1 cellular context compared by ENCODE assay signal in the genomic region with DNA sequence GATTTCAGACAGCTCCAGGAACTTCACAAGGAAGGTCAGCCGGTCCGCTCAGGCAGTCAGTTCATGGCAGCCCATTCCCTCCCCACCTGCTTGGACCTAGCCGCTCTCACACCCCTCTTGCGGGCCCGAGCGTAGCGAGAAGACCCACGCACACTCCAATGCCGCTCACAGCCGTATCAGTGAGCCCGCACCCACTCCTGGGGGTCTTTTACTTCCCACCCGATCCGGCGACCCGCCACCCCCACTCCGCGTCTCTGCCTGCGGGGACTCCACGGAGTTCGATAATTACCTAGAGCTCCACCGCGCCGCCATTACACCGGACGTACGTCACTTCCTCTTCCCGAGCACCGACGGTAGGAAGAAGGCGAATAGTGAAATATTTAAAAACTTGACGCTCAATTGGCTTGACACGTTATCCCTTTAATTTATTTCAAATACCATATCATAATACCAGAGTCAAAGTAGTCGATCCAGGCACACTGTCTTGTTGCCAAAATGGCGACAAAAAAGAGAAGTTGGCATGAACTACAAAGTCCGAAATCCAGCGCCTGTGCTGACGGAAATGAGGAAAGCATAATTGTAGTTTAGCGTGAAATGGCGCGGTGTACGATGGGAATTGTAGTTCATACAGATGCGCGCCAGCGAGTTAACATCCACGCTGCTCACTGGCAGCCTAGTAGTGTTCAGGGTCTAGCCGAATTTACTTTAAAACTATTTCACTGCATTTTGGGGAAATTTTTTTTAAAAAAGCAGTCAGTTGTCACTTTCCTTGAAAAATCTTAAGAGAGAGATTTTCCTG.
TF ChIP-seq lines count a peak whose summit lies in the region.

A gene (minus strand): TSS at position 517 of the 799 bp plus-strand sequence. CDS start 13,956 bp downstream, outside the sequence.

TF ChIP-seq in K562, 482 proteins besides CTCF, POLR2A, EP300 and RAD21 (continued from another document and continues in another):
- TF ChIP-seq, protein P1, sequence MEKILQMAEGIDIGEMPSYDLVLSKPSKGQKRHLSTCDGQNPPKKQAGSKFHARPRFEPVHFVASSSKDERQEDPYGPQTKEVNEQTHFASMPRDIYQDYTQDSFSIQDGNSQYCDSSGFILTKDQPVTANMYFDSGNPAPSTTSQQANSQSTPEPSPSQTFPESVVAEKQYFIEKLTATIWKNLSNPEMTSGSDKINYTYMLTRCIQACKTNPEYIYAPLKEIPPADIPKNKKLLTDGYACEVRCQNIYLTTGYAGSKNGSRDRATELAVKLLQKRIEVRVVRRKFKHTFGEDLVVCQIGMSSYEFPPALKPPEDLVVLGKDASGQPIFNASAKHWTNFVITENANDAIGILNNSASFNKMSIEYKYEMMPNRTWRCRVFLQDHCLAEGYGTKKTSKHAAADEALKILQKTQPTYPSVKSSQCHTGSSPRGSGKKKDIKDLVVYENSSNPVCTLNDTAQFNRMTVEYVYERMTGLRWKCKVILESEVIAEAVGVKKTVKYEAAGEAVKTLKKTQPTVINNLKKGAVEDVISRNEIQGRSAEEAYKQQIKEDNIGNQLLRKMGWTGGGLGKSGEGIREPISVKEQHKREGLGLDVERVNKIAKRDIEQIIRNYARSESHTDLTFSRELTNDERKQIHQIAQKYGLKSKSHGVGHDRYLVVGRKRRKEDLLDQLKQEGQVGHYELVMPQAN (IDR thresholded peaks at IDR 0.05; ENCODE audit: borderline replicate concordance) = peak; percentile 78
- TF ChIP-seq, protein P2, sequence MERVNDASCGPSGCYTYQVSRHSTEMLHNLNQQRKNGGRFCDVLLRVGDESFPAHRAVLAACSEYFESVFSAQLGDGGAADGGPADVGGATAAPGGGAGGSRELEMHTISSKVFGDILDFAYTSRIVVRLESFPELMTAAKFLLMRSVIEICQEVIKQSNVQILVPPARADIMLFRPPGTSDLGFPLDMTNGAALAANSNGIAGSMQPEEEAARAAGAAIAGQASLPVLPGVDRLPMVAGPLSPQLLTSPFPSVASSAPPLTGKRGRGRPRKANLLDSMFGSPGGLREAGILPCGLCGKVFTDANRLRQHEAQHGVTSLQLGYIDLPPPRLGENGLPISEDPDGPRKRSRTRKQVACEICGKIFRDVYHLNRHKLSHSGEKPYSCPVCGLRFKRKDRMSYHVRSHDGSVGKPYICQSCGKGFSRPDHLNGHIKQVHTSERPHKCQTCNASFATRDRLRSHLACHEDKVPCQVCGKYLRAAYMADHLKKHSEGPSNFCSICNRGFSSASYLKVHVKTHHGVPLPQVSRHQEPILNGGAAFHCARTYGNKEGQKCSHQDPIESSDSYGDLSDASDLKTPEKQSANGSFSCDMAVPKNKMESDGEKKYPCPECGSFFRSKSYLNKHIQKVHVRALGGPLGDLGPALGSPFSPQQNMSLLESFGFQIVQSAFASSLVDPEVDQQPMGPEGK (CRISPR knock-in tag; IDR thresholded peaks at IDR 0.05; ENCODE audit: borderline replicate concordance) = no peak
- TF ChIP-seq POLR2H (tag; IDR thresholded peaks at IDR 0.05; ENCODE audit: low read depth) = peak; percentile 88
- TF ChIP-seq SOX6 (IDR thresholded peaks at IDR 0.05) = no peak
- peak; percentile 62 for TF ChIP-seq SMARCA4 (IDR thresholded peaks at IDR 0.05)
- TF ChIP-seq JUND (IDR thresholded peaks at IDR 0.05; ENCODE audit: borderline replicate concordance, low read depth, low read length) = peak; percentile 23; the same call in 1 of the 2 replicates
- TF ChIP-seq JUND (tag; IDR thresholded peaks at IDR 0.05; ENCODE audit: borderline replicate concordance, low read depth, low read length) = peak; percentile 83; the same call in 2 of the 3 replicates
- TF ChIP-seq, protein P3, sequence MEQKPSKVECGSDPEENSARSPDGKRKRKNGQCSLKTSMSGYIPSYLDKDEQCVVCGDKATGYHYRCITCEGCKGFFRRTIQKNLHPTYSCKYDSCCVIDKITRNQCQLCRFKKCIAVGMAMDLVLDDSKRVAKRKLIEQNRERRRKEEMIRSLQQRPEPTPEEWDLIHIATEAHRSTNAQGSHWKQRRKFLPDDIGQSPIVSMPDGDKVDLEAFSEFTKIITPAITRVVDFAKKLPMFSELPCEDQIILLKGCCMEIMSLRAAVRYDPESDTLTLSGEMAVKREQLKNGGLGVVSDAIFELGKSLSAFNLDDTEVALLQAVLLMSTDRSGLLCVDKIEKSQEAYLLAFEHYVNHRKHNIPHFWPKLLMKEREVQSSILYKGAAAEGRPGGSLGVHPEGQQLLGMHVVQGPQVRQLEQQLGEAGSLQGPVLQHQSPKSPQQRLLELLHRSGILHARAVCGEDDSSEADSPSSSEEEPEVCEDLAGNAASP (IDR thresholded peaks at IDR 0.05) = no peak
- no peak for TF ChIP-seq CCNT2 (IDR thresholded peaks at IDR 0.05; ENCODE audit: borderline replicate concordance, extremely low read depth, insufficient read length, low read depth, low read length)
- TF ChIP-seq SNIP1 (IDR thresholded peaks at IDR 0.05; ENCODE audit: low read depth) = no peak
- TF ChIP-seq, protein P4, sequence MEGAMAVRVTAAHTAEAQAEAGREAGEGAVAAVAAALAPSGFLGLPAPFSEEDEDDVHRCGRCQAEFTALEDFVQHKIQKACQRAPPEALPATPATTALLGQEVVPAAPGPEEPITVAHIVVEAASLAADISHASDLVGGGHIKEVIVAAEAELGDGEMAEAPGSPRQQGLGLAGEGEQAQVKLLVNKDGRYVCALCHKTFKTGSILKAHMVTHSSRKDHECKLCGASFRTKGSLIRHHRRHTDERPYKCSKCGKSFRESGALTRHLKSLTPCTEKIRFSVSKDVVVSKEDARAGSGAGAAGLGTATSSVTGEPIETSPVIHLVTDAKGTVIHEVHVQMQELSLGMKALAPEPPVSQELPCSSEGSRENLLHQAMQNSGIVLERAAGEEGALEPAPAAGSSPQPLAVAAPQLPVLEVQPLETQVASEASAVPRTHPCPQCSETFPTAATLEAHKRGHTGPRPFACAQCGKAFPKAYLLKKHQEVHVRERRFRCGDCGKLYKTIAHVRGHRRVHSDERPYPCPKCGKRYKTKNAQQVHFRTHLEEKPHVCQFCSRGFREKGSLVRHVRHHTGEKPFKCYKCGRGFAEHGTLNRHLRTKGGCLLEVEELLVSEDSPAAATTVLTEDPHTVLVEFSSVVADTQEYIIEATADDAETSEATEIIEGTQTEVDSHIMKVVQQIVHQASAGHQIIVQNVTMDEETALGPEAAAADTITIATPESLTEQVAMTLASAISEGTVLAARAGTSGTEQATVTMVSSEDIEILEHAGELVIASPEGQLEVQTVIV (CRISPR knock-in tag; IDR thresholded peaks at IDR 0.05; ENCODE audit: borderline replicate concordance) = no peak
- TF ChIP-seq TBL1XR1 (IDR thresholded peaks at IDR 0.05; ENCODE audit: low read length in 2 of 2) = peak in 1 of 2 experiments; percentile 71; a peak in 1 of 4 replicates
- 0 out of 2 replicates have a peak, but pooled peaks have one; percentile 58 for TF ChIP-seq MYC (IDR thresholded peaks at IDR 0.05; ENCODE audit: low read depth, low read length)
- no peak for TF ChIP-seq MYC (CRISPR knock-in tag; IDR thresholded peaks at IDR 0.05; ENCODE audit: borderline replicate concordance, low read depth)
- TF ChIP-seq ZSCAN29 (IDR thresholded peaks at IDR 0.05) = no peak
- TF ChIP-seq, protein P5, sequence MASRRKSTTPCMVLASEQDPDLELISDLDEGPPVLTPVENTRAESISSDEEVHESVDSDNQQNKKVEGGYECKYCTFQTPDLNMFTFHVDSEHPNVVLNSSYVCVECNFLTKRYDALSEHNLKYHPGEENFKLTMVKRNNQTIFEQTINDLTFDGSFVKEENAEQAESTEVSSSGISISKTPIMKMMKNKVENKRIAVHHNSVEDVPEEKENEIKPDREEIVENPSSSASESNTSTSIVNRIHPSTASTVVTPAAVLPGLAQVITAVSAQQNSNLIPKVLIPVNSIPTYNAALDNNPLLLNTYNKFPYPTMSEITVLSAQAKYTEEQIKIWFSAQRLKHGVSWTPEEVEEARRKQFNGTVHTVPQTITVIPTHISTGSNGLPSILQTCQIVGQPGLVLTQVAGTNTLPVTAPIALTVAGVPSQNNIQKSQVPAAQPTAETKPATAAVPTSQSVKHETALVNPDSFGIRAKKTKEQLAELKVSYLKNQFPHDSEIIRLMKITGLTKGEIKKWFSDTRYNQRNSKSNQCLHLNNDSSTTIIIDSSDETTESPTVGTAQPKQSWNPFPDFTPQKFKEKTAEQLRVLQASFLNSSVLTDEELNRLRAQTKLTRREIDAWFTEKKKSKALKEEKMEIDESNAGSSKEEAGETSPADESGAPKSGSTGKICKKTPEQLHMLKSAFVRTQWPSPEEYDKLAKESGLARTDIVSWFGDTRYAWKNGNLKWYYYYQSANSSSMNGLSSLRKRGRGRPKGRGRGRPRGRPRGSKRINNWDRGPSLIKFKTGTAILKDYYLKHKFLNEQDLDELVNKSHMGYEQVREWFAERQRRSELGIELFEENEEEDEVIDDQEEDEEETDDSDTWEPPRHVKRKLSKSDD (conservative IDR thresholded peaks at IDR 0.05; ENCODE audit: low read length) = peak; percentile 96
- peak; percentile 95 for TF ChIP-seq ZFX (CRISPR knock-in tag; IDR thresholded peaks at IDR 0.05)
- TF ChIP-seq ZBED1 (IDR thresholded peaks at IDR 0.05) = no peak
- TF ChIP-seq, protein P6, sequence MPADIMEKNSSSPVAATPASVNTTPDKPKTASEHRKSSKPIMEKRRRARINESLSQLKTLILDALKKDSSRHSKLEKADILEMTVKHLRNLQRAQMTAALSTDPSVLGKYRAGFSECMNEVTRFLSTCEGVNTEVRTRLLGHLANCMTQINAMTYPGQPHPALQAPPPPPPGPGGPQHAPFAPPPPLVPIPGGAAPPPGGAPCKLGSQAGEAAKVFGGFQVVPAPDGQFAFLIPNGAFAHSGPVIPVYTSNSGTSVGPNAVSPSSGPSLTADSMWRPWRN (IDR thresholded peaks at IDR 0.05; ENCODE audit: low read depth) = no peak
- no peak; the same call in 1 of the 2 replicates for TF ChIP-seq ATF1 (CRISPR knock-in tag; IDR thresholded peaks at IDR 0.05)
- TF ChIP-seq ATF1 (tag; IDR thresholded peaks at IDR 0.05) = peak; percentile 99
- TF ChIP-seq NFRKB (IDR thresholded peaks at IDR 0.05; ENCODE audit: low read depth) = peak; percentile 99
- TF ChIP-seq ZNF384 (IDR thresholded peaks at IDR 0.05; ENCODE audit: low read depth, low read length) = no peak
- TF ChIP-seq PTBP1 (IDR thresholded peaks at IDR 0.05; ENCODE audit: low read depth, low read length) = no peak
- TF ChIP-seq NONO (IDR thresholded peaks at IDR 0.05; ENCODE audit: low read depth in 2 of 2, low read length in 1 of 2) = no peak
- no peak for TF ChIP-seq IFI16 (CRISPR knock-in tag; IDR thresholded peaks at IDR 0.05)
- no peak for TF ChIP-seq ARID2 (IDR thresholded peaks at IDR 0.05)
- no peak for TF ChIP-seq ESRRA (IDR thresholded peaks at IDR 0.05; ENCODE audit: borderline replicate concordance, low read depth)
- no peak for TF ChIP-seq ZNF23 (CRISPR knock-in tag; IDR thresholded peaks at IDR 0.05)
- TF ChIP-seq ZNF324 (CRISPR knock-in tag; IDR thresholded peaks at IDR 0.05) = no peak
- peak; percentile 25 to 30; a peak in 1 of 4 replicates for TF ChIP-seq MAZ (CRISPR knock-in tag; conservative IDR thresholded peaks at IDR 0.05 in 1 of 2, IDR thresholded peaks at IDR 0.05 in 1 of 2)
- TF ChIP-seq, protein P7, sequence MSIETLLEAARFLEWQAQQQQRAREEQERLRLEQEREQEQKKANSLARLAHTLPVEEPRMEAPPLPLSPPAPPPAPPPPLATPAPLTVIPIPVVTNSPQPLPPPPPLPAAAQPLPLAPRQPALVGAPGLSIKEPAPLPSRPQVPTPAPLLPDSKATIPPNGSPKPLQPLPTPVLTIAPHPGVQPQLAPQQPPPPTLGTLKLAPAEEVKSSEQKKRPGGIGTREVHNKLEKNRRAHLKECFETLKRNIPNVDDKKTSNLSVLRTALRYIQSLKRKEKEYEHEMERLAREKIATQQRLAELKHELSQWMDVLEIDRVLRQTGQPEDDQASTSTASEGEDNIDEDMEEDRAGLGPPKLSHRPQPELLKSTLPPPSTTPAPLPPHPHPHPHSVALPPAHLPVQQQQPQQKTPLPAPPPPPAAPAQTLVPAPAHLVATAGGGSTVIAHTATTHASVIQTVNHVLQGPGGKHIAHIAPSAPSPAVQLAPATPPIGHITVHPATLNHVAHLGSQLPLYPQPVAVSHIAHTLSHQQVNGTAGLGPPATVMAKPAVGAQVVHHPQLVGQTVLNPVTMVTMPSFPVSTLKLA (conservative IDR thresholded peaks at IDR 0.05) = peak; percentile 18 to 64; a peak in 3 of 4 replicates
- TF ChIP-seq, protein P8, sequence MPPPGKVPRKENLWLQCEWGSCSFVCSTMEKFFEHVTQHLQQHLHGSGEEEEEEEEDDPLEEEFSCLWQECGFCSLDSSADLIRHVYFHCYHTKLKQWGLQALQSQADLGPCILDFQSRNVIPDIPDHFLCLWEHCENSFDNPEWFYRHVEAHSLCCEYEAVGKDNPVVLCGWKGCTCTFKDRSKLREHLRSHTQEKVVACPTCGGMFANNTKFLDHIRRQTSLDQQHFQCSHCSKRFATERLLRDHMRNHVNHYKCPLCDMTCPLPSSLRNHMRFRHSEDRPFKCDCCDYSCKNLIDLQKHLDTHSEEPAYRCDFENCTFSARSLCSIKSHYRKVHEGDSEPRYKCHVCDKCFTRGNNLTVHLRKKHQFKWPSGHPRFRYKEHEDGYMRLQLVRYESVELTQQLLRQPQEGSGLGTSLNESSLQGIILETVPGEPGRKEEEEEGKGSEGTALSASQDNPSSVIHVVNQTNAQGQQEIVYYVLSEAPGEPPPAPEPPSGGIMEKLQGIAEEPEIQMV (tag; conservative IDR thresholded peaks at IDR 0.05; ENCODE audit: low read depth) = no peak
- TF ChIP-seq, protein P9, sequence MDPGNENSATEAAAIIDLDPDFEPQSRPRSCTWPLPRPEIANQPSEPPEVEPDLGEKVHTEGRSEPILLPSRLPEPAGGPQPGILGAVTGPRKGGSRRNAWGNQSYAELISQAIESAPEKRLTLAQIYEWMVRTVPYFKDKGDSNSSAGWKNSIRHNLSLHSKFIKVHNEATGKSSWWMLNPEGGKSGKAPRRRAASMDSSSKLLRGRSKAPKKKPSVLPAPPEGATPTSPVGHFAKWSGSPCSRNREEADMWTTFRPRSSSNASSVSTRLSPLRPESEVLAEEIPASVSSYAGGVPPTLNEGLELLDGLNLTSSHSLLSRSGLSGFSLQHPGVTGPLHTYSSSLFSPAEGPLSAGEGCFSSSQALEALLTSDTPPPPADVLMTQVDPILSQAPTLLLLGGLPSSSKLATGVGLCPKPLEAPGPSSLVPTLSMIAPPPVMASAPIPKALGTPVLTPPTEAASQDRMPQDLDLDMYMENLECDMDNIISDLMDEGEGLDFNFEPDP (CRISPR knock-in tag; IDR thresholded peaks at IDR 0.05) = no peak
- TF ChIP-seq ZNF146 (CRISPR knock-in tag; IDR thresholded peaks at IDR 0.05; ENCODE audit: unreplicated experiment) = no peak
- TF ChIP-seq, protein P10, sequence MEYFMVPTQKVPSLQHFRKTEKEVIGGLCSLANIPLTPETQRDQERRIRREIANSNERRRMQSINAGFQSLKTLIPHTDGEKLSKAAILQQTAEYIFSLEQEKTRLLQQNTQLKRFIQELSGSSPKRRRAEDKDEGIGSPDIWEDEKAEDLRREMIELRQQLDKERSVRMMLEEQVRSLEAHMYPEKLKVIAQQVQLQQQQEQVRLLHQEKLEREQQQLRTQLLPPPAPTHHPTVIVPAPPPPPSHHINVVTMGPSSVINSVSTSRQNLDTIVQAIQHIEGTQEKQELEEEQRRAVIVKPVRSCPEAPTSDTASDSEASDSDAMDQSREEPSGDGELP (CRISPR knock-in tag; IDR thresholded peaks at IDR 0.05; ENCODE audit: borderline replicate concordance) = peak; percentile 63; the same call in 1 of the 2 replicates
- TF ChIP-seq SLC30A9 (CRISPR knock-in tag; IDR thresholded peaks at IDR 0.05) = no peak
- no peak for TF ChIP-seq FOXA3 (CRISPR knock-in tag; conservative IDR thresholded peaks at IDR 0.05 in 1 of 2, IDR thresholded peaks at IDR 0.05 in 1 of 2)
- no peak for TF ChIP-seq TFAM (CRISPR knock-in tag; conservative IDR thresholded peaks at IDR 0.05)
- no peak for TF ChIP-seq MTF1 (CRISPR knock-in tag; IDR thresholded peaks at IDR 0.05; ENCODE audit: borderline replicate concordance)
- TF ChIP-seq PRPF4 (IDR thresholded peaks at IDR 0.05; ENCODE audit: insufficient read depth, low read depth, low read length, poor library complexity, severe bottlenecking) = no peak
- peak; percentile 87 for TF ChIP-seq C11orf30 (IDR thresholded peaks at IDR 0.05; ENCODE audit: low read depth)
- no peak for TF ChIP-seq MAFK (IDR thresholded peaks at IDR 0.05; ENCODE audit: low read length)
